13 cellular contexts compared by ENCODE assay signal in the genomic region with DNA sequence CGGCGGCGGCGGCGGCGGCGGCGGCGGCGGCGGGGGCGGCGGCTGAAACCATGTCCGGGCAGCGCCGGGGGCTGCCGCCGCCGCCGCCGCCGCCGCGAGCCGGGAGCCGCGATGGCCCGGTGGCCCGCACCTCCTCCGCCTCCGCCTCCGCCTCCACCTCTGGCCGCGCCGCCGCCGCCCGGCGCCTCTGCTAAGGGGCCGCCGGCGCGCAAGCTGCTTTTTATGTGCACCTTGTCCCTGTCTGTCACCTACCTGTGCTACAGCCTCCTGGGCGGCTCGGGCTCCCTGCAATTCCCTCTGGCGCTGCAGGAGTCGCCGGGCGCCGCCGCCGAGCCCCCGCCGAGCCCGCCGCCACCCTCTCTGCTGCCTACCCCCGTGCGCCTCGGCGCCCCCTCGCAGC. TPM values are rescaled to one million over a fixed set of nuclear protein-coding genes. Genes with fewer than 3 reads are reported as not detected.
A peak's percentile ranks its signal among the peaks of the same experiment; 100 is the strongest.
DNase-seq lines count a peak whose midpoint lies in the region; ATAC-seq and TF ChIP-seq lines count a peak whose summit lies in the region.
"Had no signal": no experiment of that assay in that cellular context is flagged by ENCODE, and none has a peak within 500 bp of the region (broad histone marks: within the 10 kb centered on the region; RNA-seq: fewer than 3 reads in every experiment).

No MANE protein-coding gene starts in this region.

- H2AK5ac ChIP-seq in mesendoderm (ENCODE audit: low read length): no peak overlapping the region

- H3K9me3 ChIP-seq in A673 (ENCODE audit: low read depth, low read length, poor library complexity, severe bottlenecking): no peaks in the 10 kb centered on the region
- no peaks in the 10 kb centered on the region for H3K9me3 ChIP-seq in gastrocnemius medialis
- H3K9me3 ChIP-seq: heart left ventricle had no signal

- no peak overlapping the region for H2BK15ac ChIP-seq in mesendoderm (replicated peaks; ENCODE audit: low read depth)

- TF ChIP-seq CTCF in A673 (conservative IDR thresholded peaks at IDR 0.05; ENCODE audit: low read depth, low read length): no peak
- no peak for TF ChIP-seq CTCF in GM10248 (IDR thresholded peaks at IDR 0.05; ENCODE audit: control extremely low read depth, extremely low read depth, low read depth, missing control alignments)
- no peak for TF ChIP-seq CTCF in gastrocnemius medialis (IDR thresholded peaks at IDR 0.05 in 4 of 5, conservative IDR thresholded peaks at IDR 0.05 in 1 of 5)

- BruUV-seq in A673 (replicated peaks; lab: Mats Ljungman, UMichigan): no TSS peak

- peak overlapping the region; percentile 88 for H3K56ac ChIP-seq in mesendoderm (ENCODE audit: low read length)

- ATAC-seq in gastrocnemius medialis (no peak), GM18858 (IDR thresholded peaks at IDR 0.05; ENCODE audit: unreplicated experiment) (no peak)
- ATAC-seq: heart left ventricle had no signal

- H4K8ac ChIP-seq in mesendoderm (ENCODE audit: low read depth, low read length): no peak overlapping the region

- peaks cover 2% of the 10 kb centered on the region for H3K79me1 ChIP-seq in mesendoderm (ENCODE audit: low read length)

- H3K4me1 ChIP-seq in A673 (ENCODE audit: insufficient read depth, low read length, poor library complexity, severe bottlenecking) (peaks cover 43% of the 10 kb centered on the region), mesendoderm (ENCODE audit: control insufficient read depth, low read depth, low read length) (peaks cover 2% of the 10 kb centered on the region), gastrocnemius medialis (no peaks in the 10 kb centered on the region)

- in situ Hi-C loops in gastrocnemius medialis (cut with MboI; ENCODE audit: low sequenced_read_pairs in 4 of 4): no loop called here

- peak overlapping the region; percentile 67 for H3K9ac ChIP-seq in mesendoderm (ENCODE audit: low read length)

- peaks cover 7% of the 10 kb centered on the region for H3K36me3 ChIP-seq in A673 (ENCODE audit: insufficient read depth, low read length, poor library complexity, severe bottlenecking)
- H3K36me3 ChIP-seq in mesendoderm (ENCODE audit: control insufficient read depth, insufficient read depth, low read length): no peaks in the 10 kb centered on the region
- no peaks in the 10 kb centered on the region for H3K36me3 ChIP-seq in gastrocnemius medialis
- H3K36me3 ChIP-seq: heart left ventricle had no signal

- no CpG with 5 or more reads among the region's 61 CpGs for WGBS in mesendoderm (ENCODE audit: extremely low coverage, insufficient coverage, low lambda C conversion rate)

- no peak overlapping the region for H3K23ac ChIP-seq in mesendoderm (ENCODE audit: low read length)

- H2BK5ac ChIP-seq in mesendoderm (ENCODE audit: low read length): no peak overlapping the region

- no peak overlapping the region for H4K5ac ChIP-seq in mesendoderm (ENCODE audit: low read length)

- H3K4me3 ChIP-seq in A673 (ENCODE audit: low read depth, low read length, poor library complexity, severe bottlenecking): peak overlapping the region; percentile 75
- no peak overlapping the region for H3K4me3 ChIP-seq in mesendoderm (ENCODE audit: low read length)
- H3K4me3 ChIP-seq in gastrocnemius medialis: no peak overlapping the region

- peak overlapping the region; percentile 86 for H3K4ac ChIP-seq in mesendoderm (ENCODE audit: low read depth, low read length)

- peak overlapping the region; percentile 97 for H3K18ac ChIP-seq in mesendoderm (ENCODE audit: low read length)

- H3K27ac ChIP-seq in A673 (ENCODE audit: low read depth, low read length, poor library complexity, severe bottlenecking) (peak overlapping the region; percentile 69), mesendoderm (ENCODE audit: low read depth, low read length) (peak overlapping the region; percentile 8), gastrocnemius medialis (no peak overlapping the region)
- H3K27ac ChIP-seq: heart left ventricle had no signal

- H3K4me2 ChIP-seq in mesendoderm (ENCODE audit: low read length): peak overlapping the region; percentile 92

- TF ChIP-seq POLR2A in gastrocnemius medialis (IDR thresholded peaks at IDR 0.05): no peak

- CTCF ChIA-PET in A673 (lab: Charles Lee): no interaction called here
- CTCF ChIA-PET in GM10248 (lab: Yijun Ruan, JAX): no interaction called here

- DNase-seq in A673 (ENCODE audit: low spot score) (peak; percentile 18), GM10248 (ENCODE audit: extremely low spot score) (peak; percentile 21), astrocyte of the hippocampus (ENCODE audit: low read depth, low spot score) (peak; percentile 12), mesendoderm (peak; percentile 33), gastrocnemius medialis (no peak), HT-29 (ENCODE audit: low spot score) (no peak), putamen (ENCODE audit: low spot score) (no peak)
- DNase-seq: activated CD4-positive, CD25-positive, alpha-beta regulatory T cell treated with anti-CD3 and anti-CD28 coated beads, Interleukin-2, amount 50 U/mL, for 72 hours; CD4-positive, CD25-positive, alpha-beta regulatory T cell; heart left ventricle; mesenchymal stem cell had no signal

- H3K27me3 ChIP-seq in A673 (replicated peaks; ENCODE audit: insufficient read depth, low read depth, low read length, poor library complexity) (no peaks in the 10 kb centered on the region), mesendoderm (ENCODE audit: insufficient read depth, low read length, poor library complexity) (no peaks in the 10 kb centered on the region), gastrocnemius medialis (peaks cover 36 to 42% (median 42%) of the 10 kb centered on the region in 3 donors)

- intact Hi-C loops in A673 (cut with micrococcal nuclease; ENCODE audit: unreplicated experiment): loop anchor here (5.0 to 10.0 kb wide), 4 partner anchors 105 to 1422 kb away; no protein-coding TSS in a partner anchor
- intact Hi-C loops in gastrocnemius medialis (cut with DNase I; ENCODE audit: low total_unique reads): no loop called here

- POLR2A ChIA-PET in A673 (lab: Charles Lee; ENCODE audit: low non-redundant PET) (no interaction called here), GM10248 (lab: Yijun Ruan, JAX) (no interaction called here)

- H2BK120ac ChIP-seq in mesendoderm (ENCODE audit: low read depth, low read length): no peak overlapping the region

- peaks cover 13% of the 10 kb centered on the region for H3K79me2 ChIP-seq in mesendoderm (ENCODE audit: control insufficient read depth, insufficient read depth, low read length)

RNA-seq across cellular contexts. Expression of gene HS3ST4, which starts 0.5 kb away (rescaled TPM):
- total RNA-seq in A673 (2021) (33.5 and 34.0 TPM in 2 replicates), gastrocnemius medialis (not detected)
- polyA plus RNA-seq in mesendoderm (2013, experiment 1 of 2): 2.6 TPM
- polyA plus RNA-seq in mesendoderm (2013, experiment 2 of 2): 2.4 TPM
- not detected in 2 replicates for total RNA-seq in HT-29 (2014; rRNA removed; shearing (Covaris generic))
- total RNA-seq: CD4-positive, CD25-positive, alpha-beta regulatory T cell; heart left ventricle; posterior vena cava had no signal
- polyA plus RNA-seq: CD4-positive, CD25-positive, alpha-beta regulatory T cell; heart left ventricle had no signal

Comparison
In these comparisons a context has a peak if more than half of its experiments do, and no peak if none do; other contexts are left out.
1. DNase-seq: peak in A673 (single experiment), GM10248 (single experiment), astrocyte of the hippocampus (single experiment) and mesendoderm (single experiment); none in gastrocnemius medialis (0 of 2), HT-29 (single experiment) and putamen (single experiment).
2. H3K27ac ChIP-seq: peak in A673 (single experiment) and mesendoderm (single experiment); none in gastrocnemius medialis (0 of 4).
3. RNA of gene HS3ST4, which starts 0.5 kb away (total RNA-seq): 33.5 to 34.0 TPM in A673; not detected in gastrocnemius medialis and not detected in HT-29; every median in the first group is over 10 times any median in the second.